ENCODE assay signal across 8 cellular contexts in the genomic region with DNA sequence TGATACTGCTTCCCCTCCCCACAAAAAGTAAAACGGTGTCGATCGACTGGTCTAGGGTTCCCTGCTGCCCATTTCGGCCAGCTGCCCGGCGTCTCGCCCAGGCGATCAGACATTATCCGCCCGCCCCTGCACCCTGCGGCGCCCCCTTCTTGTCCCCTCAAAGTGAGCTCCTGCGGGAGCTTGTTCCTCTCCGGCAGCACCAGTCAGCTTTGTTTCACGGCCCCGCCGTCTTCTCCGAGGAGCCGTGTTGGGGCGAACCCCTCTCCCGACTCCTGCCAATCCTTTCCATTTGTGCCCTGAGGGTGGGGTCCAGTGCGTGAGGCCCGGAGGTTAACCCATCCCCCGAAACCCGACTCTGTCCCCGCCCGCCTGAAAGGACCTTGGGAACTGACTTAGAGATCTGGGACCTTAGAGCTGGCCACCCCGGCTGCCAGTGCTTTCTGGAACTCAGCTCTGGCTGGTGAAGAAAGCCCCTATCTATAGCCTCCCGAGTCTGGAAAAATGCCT. TPM values are rescaled to one million over a fixed set of nuclear protein-coding genes. Genes with fewer than 3 reads are reported as not detected.
DNase-seq lines count a peak whose midpoint lies in the region; ATAC-seq and TF ChIP-seq lines count a peak whose summit lies in the region.

No MANE protein-coding gene starts in this region.

- ATAC-seq in gastroesophageal sphincter: no peak
- ATAC-seq in HG03097 (IDR thresholded peaks at IDR 0.05; ENCODE audit: low FRiP score, unreplicated experiment): no peak

- peak overlapping the region; percentile 98 for H3K4me3 Mint-ChIP-seq in activated naive CD4-positive, alpha-beta T cell treated with anti-CD3 and anti-CD28 coated beads for 36 hours

- intact Hi-C loops in activated naive CD4-positive, alpha-beta T cell treated with anti-CD3 and anti-CD28 coated beads for 36 hours (cut with micrococcal nuclease): loop anchor here (1.0 to 10.0 kb wide), 12 partner anchors 12 to 532 kb away; a partner anchor contains a TSS
- intact Hi-C loops in tibial artery (cut with DNase I; ENCODE audit: low total_unique reads): loop anchor here (2.0 kb wide), 1 partner anchor 155 kb away; no protein-coding TSS in a partner anchor

- H3K4me1 ChIP-seq in BLaER1 treated with 17β-estradiol and CSF1 and Interleukin-3, amounts not matched to agents 10 nM and 100 nM: peaks cover 20 to 38% (median 33%) of the 10 kb centered on the region in 10 experiments
- peaks cover 0 to 18% (median 3%) of the 10 kb centered on the region in 4 donors for H3K4me1 ChIP-seq in Peyer's patch
- H3K4me1 ChIP-seq in gastroesophageal sphincter: peaks cover 7 to 64% (median 15%) of the 10 kb centered on the region in 3 donors
- H3K4me1 ChIP-seq in tibial artery: peaks cover 0 to 53% (median 12%) of the 10 kb centered on the region in 4 donors

- H3K27ac Mint-ChIP-seq in activated naive CD4-positive, alpha-beta T cell treated with anti-CD3 and anti-CD28 coated beads for 36 hours: peak overlapping the region; percentile 99

- no peak for TF ChIP-seq EP300 in gastroesophageal sphincter (IDR thresholded peaks at IDR 0.05)
- no peak for TF ChIP-seq EP300 in neural cell (conservative IDR thresholded peaks at IDR 0.05; ENCODE audit: poor library complexity, severe bottlenecking)

- peak in 1 of 2 donors; percentile 38 for TF ChIP-seq POLR2A in Peyer's patch (IDR thresholded peaks at IDR 0.05)
- no peak for TF ChIP-seq POLR2A in gastroesophageal sphincter (IDR thresholded peaks at IDR 0.05)

- H3K27me3 ChIP-seq in BLaER1 treated with 17β-estradiol and CSF1 and Interleukin-3, amounts not matched to agents 10 nM and 100 nM: no peaks in the 10 kb centered on the region
- H3K27me3 ChIP-seq in Peyer's patch: no peaks in the 10 kb centered on the region
- no peaks in the 10 kb centered on the region for H3K27me3 ChIP-seq in gastroesophageal sphincter
- no peaks in the 10 kb centered on the region for H3K27me3 ChIP-seq in neural cell (ENCODE audit: insufficient read depth, low read depth, low read length)
- H3K27me3 ChIP-seq in tibial artery: no peaks in the 10 kb centered on the region

- H3K4me1 Mint-ChIP-seq in activated naive CD4-positive, alpha-beta T cell treated with anti-CD3 and anti-CD28 coated beads for 36 hours (ENCODE audit: low read depth): peaks cover 53% of the 10 kb centered on the region

- CTCF ChIA-PET in activated naive CD4-positive, alpha-beta T cell treated with anti-CD3 and anti-CD28 coated beads for 36 hours (lab: Charles Lee): interaction anchor here (0.8 to 2.0 kb wide), 7 partner anchors 12 to 215 kb away, joined by 3 to 9 read pairs (median 5); a partner anchor contains a TSS

- peak overlapping the region; percentile 95 to 100 (median 99) for H3K9ac ChIP-seq in BLaER1 treated with 17β-estradiol and CSF1 and Interleukin-3, amounts not matched to agents 10 nM and 100 nM
- H3K9ac ChIP-seq in neural cell (ENCODE audit: low read length): peak overlapping the region; percentile 100

- H3K4me2 ChIP-seq in BLaER1 treated with 17β-estradiol and CSF1 and Interleukin-3, amounts not matched to agents 10 nM and 100 nM: peak overlapping the region; percentile 79 to 98 (median 92)
- H3K4me2 ChIP-seq in neural cell (ENCODE audit: low read length): peak overlapping the region; percentile 79

- peaks cover 37 to 52% (median 46%) of the 10 kb centered on the region in 11 experiments for H4K20me1 ChIP-seq in BLaER1 treated with 17β-estradiol and CSF1 and Interleukin-3, amounts not matched to agents 10 nM and 100 nM
- H4K20me1 ChIP-seq in neural cell (ENCODE audit: insufficient read depth): peaks cover 4% of the 10 kb centered on the region

- DNase-seq in HCEC 1CT (peak; percentile 31), Peyer's patch (peak; percentile 41 to 78 (median 78)), tibial artery (peak; percentile 61 to 79)
- peak; percentile 67 for DNase-seq in activated naive CD4-positive, alpha-beta T cell treated with anti-CD3 and anti-CD28 coated beads for 36 hours

- peaks cover 20 to 38% (median 31%) of the 10 kb centered on the region in 11 experiments for H3K36me3 ChIP-seq in BLaER1 treated with 17β-estradiol and CSF1 and Interleukin-3, amounts not matched to agents 10 nM and 100 nM
- H3K36me3 ChIP-seq in Peyer's patch: peaks cover 0 to 20% (median 0%) of the 10 kb centered on the region in 3 donors
- H3K36me3 ChIP-seq in gastroesophageal sphincter: peaks cover 0 to 18% of the 10 kb centered on the region in 2 donors
- no peaks in the 10 kb centered on the region for H3K36me3 ChIP-seq in neural cell (ENCODE audit: insufficient read depth, low read length)
- no peaks in the 10 kb centered on the region for H3K36me3 ChIP-seq in tibial artery

- TF ChIP-seq CTCF in Peyer's patch (IDR thresholded peaks at IDR 0.05): no peak
- no peak for TF ChIP-seq CTCF in gastroesophageal sphincter (IDR thresholded peaks at IDR 0.05)
- peak; percentile 14 for TF ChIP-seq CTCF in neural cell (IDR thresholded peaks at IDR 0.05; ENCODE audit: poor library complexity, severe bottlenecking)
- TF ChIP-seq CTCF in tibial artery (IDR thresholded peaks at IDR 0.05): no peak

- H3K9me3 ChIP-seq in BLaER1 treated with 17β-estradiol and CSF1 and Interleukin-3, amounts not matched to agents 10 nM and 100 nM (replicated peaks in 1 of 11): peaks cover 0 to 12% (median 9%) of the 10 kb centered on the region in 11 experiments; a peak in 10 of 22 replicates
- H3K9me3 ChIP-seq in Peyer's patch (no peaks in the 10 kb centered on the region), gastroesophageal sphincter (no peaks in the 10 kb centered on the region), neural cell (ENCODE audit: low read length) (no peaks in the 10 kb centered on the region), tibial artery (no peaks in the 10 kb centered on the region)

- H3K9me3 Mint-ChIP-seq in activated naive CD4-positive, alpha-beta T cell treated with anti-CD3 and anti-CD28 coated beads for 36 hours: peaks cover 1% of the 10 kb centered on the region

- no peaks in the 10 kb centered on the region for H3K9me2 ChIP-seq in neural cell (ENCODE audit: insufficient read depth, low read length)

- TF ChIP-seq RAD21 in neural cell (conservative IDR thresholded peaks at IDR 0.05): no peak

- H3K27me3 Mint-ChIP-seq in activated naive CD4-positive, alpha-beta T cell treated with anti-CD3 and anti-CD28 coated beads for 36 hours (ENCODE audit: low read depth): no peaks in the 10 kb centered on the region

- peak overlapping the region; percentile 35 for H2AFZ ChIP-seq in neural cell (ENCODE audit: low read depth, low read length)

- WGBS in gastroesophageal sphincter (ENCODE audit: low coverage in 1 of 2), 2 donors: 0% methylated on average over 1 to 18 of the region's 29 CpGs

- H3F3A ChIP-seq in neural cell (ENCODE audit: insufficient read depth, low read length, poor library complexity, severe bottlenecking): no peaks in the 10 kb centered on the region

- peaks cover 27% of the 10 kb centered on the region for H3K36me3 Mint-ChIP-seq in activated naive CD4-positive, alpha-beta T cell treated with anti-CD3 and anti-CD28 coated beads for 36 hours (ENCODE audit: low read depth)

- H3K27ac ChIP-seq in BLaER1 treated with 17β-estradiol and CSF1 and Interleukin-3, amounts not matched to agents 10 nM and 100 nM: peak overlapping the region; percentile 96 to 100 (median 98)
- peak overlapping the region; percentile 96 to 99 (median 98) for H3K27ac ChIP-seq in Peyer's patch
- H3K27ac ChIP-seq in gastroesophageal sphincter: peak overlapping the region; percentile 92 to 99 (median 96)
- H3K27ac ChIP-seq in neural cell (ENCODE audit: low read length): peak overlapping the region; percentile 98
- H3K27ac ChIP-seq in tibial artery: peak overlapping the region; percentile 94 to 98

- H3K79me2 ChIP-seq in neural cell (replicated peaks; ENCODE audit: insufficient read depth, low read length): peaks cover 51% of the 10 kb centered on the region

- peak overlapping the region; percentile 81 to 99 (median 94) for H3K4me3 ChIP-seq in BLaER1 treated with 17β-estradiol and CSF1 and Interleukin-3, amounts not matched to agents 10 nM and 100 nM
- peak overlapping the region; percentile 87 to 96 (median 92) for H3K4me3 ChIP-seq in Peyer's patch
- peak overlapping the region; percentile 76 to 80 for H3K4me3 ChIP-seq in gastroesophageal sphincter
- H3K4me3 ChIP-seq in neural cell (ENCODE audit: low read length): peak overlapping the region; percentile 99
- peak overlapping the region; percentile 90 to 100 for H3K4me3 ChIP-seq in tibial artery

TF ChIP-seq in neural cell, 6 proteins besides CTCF, POLR2A, EP300 and RAD21 (continues in another document):
- TF ChIP-seq SMC3 (conservative IDR thresholded peaks at IDR 0.05; ENCODE audit: poor library complexity): no peak

RNA-seq across cellular contexts. Expression of a gene that starts 0.5 kb away (rescaled TPM):
- total RNA-seq in Peyer's patch (10 to 100 TPM; 38.8 to 62.9 (median 55.4) TPM), gastroesophageal sphincter (10 to 100 TPM; 36.6 to 53.9 (median 44.5) TPM)
- total RNA-seq in activated naive CD4-positive, alpha-beta T cell treated with anti-CD3 and anti-CD28 coated beads for 36 hours: 100 to 1,000 TPM; 116 to 129 TPM
- polyA plus RNA-seq in neural cell: 94.5 and 128 TPM in 2 replicates
- 65.0 and 95.4 TPM in 2 replicates for polyA minus RNA-seq in neural cell

RNA-seq across cellular contexts. Expression of a gene that starts 4.9 kb away (rescaled TPM):
- not detected for total RNA-seq in Peyer's patch
- total RNA-seq in activated naive CD4-positive, alpha-beta T cell treated with anti-CD3 and anti-CD28 coated beads for 36 hours: 1 to 10 TPM; 2.4 to 3.3 TPM
- total RNA-seq in gastroesophageal sphincter: 1 to 10 TPM in 3 of 4 donors, under 1 TPM in 1; 0.57 to 7.2 (median 5.2) TPM
- polyA plus RNA-seq in neural cell: 16.7 and 18.1 TPM in 2 replicates
- 11.9 and 14.7 TPM in 2 replicates for polyA minus RNA-seq in neural cell

RNA-seq across cellular contexts. Expression of a gene that starts 39.8 kb away (rescaled TPM):
- total RNA-seq in Peyer's patch (10 to 100 TPM; 13.1 to 25.9 (median 21.9) TPM), gastroesophageal sphincter (10 to 100 TPM; 15.1 to 25.7 (median 21.0) TPM)
- 10 to 100 TPM; 31.1 to 31.5 TPM for total RNA-seq in activated naive CD4-positive, alpha-beta T cell treated with anti-CD3 and anti-CD28 coated beads for 36 hours
- polyA plus RNA-seq in neural cell: 77.0 and 78.4 TPM in 2 replicates
- 46.0 and 55.1 TPM in 2 replicates for polyA minus RNA-seq in neural cell
